ENCODE assay signal across 8 cellular contexts in the genomic region with DNA sequence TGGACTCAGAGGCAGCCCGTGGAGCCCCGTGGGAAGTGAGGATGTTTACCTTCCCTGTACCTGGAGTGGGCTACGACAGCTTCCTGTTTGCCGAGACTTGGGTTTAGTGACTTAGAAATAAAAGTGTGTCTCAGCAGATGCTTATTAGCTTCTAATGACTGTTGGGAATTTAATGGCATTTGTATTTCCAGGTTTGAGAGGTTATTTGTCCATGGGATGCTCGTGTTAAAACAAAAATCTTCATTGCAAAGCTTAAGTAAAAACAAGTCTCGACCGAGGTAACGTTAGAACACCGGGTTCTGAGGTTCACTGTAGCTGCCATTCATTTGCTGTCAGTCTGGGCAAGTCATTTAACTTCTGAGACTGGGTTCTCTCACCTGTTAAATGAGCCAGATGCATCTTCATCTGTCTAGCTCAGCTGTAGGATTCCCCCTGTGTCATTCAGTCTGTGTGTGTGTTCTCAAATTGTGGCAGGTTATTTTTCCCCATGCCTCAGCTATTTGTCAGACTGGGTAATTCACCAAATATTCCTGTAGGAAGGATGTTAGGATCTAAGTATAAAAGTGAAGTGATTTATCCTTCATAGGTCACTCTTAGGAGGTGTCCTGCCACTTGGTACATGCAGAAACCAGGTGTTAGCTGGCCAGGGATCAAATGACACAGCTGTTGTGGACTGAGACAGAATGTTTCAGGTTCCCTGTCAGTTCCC. TPM values are rescaled to one million over a fixed set of nuclear protein-coding genes. Genes with fewer than 3 reads are reported as not detected.
DNase-seq lines count a peak whose midpoint lies in the region; ATAC-seq and TF ChIP-seq lines count a peak whose summit lies in the region.

No MANE protein-coding gene starts in this region.

- peak overlapping the region; percentile 94; the same call in 1 of the 2 replicates for H2AFZ ChIP-seq in GM23338
- peak overlapping the region; percentile 89 for H2AFZ ChIP-seq in osteoblast (ENCODE audit: low read length)

- DNase-seq in EL (peak; percentile 14), GM23338 (ENCODE audit: low spot score) (peak; percentile 4), RWPE2 (ENCODE audit: low spot score) (no peak), erythroblast (lab: John Stamatoyannopoulos, UW) (peak; percentile 40 to 61), osteoblast (ENCODE audit: insufficient read length, low spot score, missing footprints) (no peak), NCI-H1436 treated with DMSO at 0.1 percent for 48 hours (lab: John Stamatoyannopoulos, UW) (no peak), NCI-H2081 treated with DMSO at 0.1 percent for 48 hours (lab: John Stamatoyannopoulos, UW) (no peak), NCI-H446 (lab: John Stamatoyannopoulos, UW) (no peak)

- peaks cover 32% of the 10 kb centered on the region for H3K36me3 Mint-ChIP-seq in GM23338 (ENCODE audit: low read depth)

- 0 out of 2 replicates have a peak overlapping the region, but pooled peaks have one; percentile 52 for H3K27ac Mint-ChIP-seq in GM23338

- H3K27me3 ChIP-seq in GM23338 (ENCODE audit: insufficient read depth) (no peaks in the 10 kb centered on the region), RWPE2 (ENCODE audit: insufficient read depth, poor library complexity, severe bottlenecking) (no peaks in the 10 kb centered on the region), osteoblast (ENCODE audit: insufficient read depth, low read length) (no peaks in the 10 kb centered on the region)

- H3K27ac ChIP-seq in GM23338 (ENCODE audit: low read depth) (no peak overlapping the region), RWPE2 (ENCODE audit: poor library complexity, severe bottlenecking) (peak overlapping the region; percentile 73), osteoblast (ENCODE audit: low read depth, low read length) (peak overlapping the region; percentile 89)

- H3K4me1 ChIP-seq in GM23338 (ENCODE audit: insufficient read depth) (no peaks in the 10 kb centered on the region; the same call in 1 of the 2 replicates), RWPE2 (ENCODE audit: insufficient read depth, poor library complexity, severe bottlenecking) (peaks cover 11% of the 10 kb centered on the region), osteoblast (ENCODE audit: insufficient read depth, low read length) (peaks cover 15% of the 10 kb centered on the region)

- no peaks in the 10 kb centered on the region for H3K27me3 Mint-ChIP-seq in GM23338 (ENCODE audit: insufficient read depth, low read depth, poor library complexity)

- H3K4me3 ChIP-seq in GM23338: peak overlapping the region; percentile 97
- peak overlapping the region; percentile 93 for H3K4me3 ChIP-seq in RWPE2 (ENCODE audit: severe bottlenecking)
- H3K4me3 ChIP-seq in osteoblast (ENCODE audit: insufficient read depth, low read length): peak overlapping the region; percentile 94

- H3K9me2 ChIP-seq in GM23338 (ENCODE audit: insufficient read depth): no peaks in the 10 kb centered on the region

- no peaks in the 10 kb centered on the region for H3F3A ChIP-seq in GM23338 (replicated peaks; ENCODE audit: low read depth)

- H3K4me3 Mint-ChIP-seq in GM23338: peak overlapping the region; percentile 87

- H3K4me2 ChIP-seq in GM23338 (peak overlapping the region; percentile 91), osteoblast (ENCODE audit: insufficient read depth, low read length) (peak overlapping the region; percentile 99)

- peaks cover 11% of the 10 kb centered on the region; the same call in 2 of the 3 replicates for H3K4me1 Mint-ChIP-seq in GM23338

- no peak for TF ChIP-seq CTCF in GM23338 (conservative IDR thresholded peaks at IDR 0.05; ENCODE audit: low read depth in 2 of 2)
- TF ChIP-seq CTCF in RWPE2 (IDR thresholded peaks at IDR 0.05; ENCODE audit: poor library complexity, severe bottlenecking): no peak
- TF ChIP-seq CTCF in osteoblast (IDR thresholded peaks at IDR 0.05; ENCODE audit: extremely low read depth, low read depth, low read length): no peak

- H3K36me3 ChIP-seq in GM23338 (ENCODE audit: insufficient read depth): peaks cover 16% of the 10 kb centered on the region; the same call in 1 of the 2 replicates
- peaks cover 45% of the 10 kb centered on the region for H3K36me3 ChIP-seq in RWPE2 (ENCODE audit: low read depth)
- peaks cover 21% of the 10 kb centered on the region for H3K36me3 ChIP-seq in osteoblast (ENCODE audit: insufficient read depth, low read length)

- H4K20me1 ChIP-seq in GM23338 (replicated peaks; ENCODE audit: insufficient read depth) (no peaks in the 10 kb centered on the region; the same call in 1 of the 2 replicates), osteoblast (ENCODE audit: insufficient read depth, low read length) (no peaks in the 10 kb centered on the region)

- H3K79me2 ChIP-seq in GM23338 (replicated peaks; ENCODE audit: insufficient read depth) (peaks cover 35% of the 10 kb centered on the region), osteoblast (ENCODE audit: insufficient read depth, low read length) (peaks cover 25% of the 10 kb centered on the region)

- peaks cover 18% of the 10 kb centered on the region for H3K9me3 Mint-ChIP-seq in GM23338

- peaks cover 3% of the 10 kb centered on the region for H3K9me3 ChIP-seq in RWPE2 (ENCODE audit: severe bottlenecking)
- no peaks in the 10 kb centered on the region for H3K9me3 ChIP-seq in osteoblast (ENCODE audit: low read depth, low read length)

- no peak for ATAC-seq in GM23338
- ATAC-seq in RWPE2 (ENCODE audit: low read depth): peak; percentile 16; the same call in 2 of the 3 replicates

- TF ChIP-seq POLR2A in erythroblast (IDR thresholded peaks at IDR 0.05; ENCODE audit: low read length): no peak

TF ChIP-seq in GM23338, 12 proteins besides CTCF, POLR2A, EP300 and RAD21 (continues in another document):
- TF ChIP-seq, protein P1, sequence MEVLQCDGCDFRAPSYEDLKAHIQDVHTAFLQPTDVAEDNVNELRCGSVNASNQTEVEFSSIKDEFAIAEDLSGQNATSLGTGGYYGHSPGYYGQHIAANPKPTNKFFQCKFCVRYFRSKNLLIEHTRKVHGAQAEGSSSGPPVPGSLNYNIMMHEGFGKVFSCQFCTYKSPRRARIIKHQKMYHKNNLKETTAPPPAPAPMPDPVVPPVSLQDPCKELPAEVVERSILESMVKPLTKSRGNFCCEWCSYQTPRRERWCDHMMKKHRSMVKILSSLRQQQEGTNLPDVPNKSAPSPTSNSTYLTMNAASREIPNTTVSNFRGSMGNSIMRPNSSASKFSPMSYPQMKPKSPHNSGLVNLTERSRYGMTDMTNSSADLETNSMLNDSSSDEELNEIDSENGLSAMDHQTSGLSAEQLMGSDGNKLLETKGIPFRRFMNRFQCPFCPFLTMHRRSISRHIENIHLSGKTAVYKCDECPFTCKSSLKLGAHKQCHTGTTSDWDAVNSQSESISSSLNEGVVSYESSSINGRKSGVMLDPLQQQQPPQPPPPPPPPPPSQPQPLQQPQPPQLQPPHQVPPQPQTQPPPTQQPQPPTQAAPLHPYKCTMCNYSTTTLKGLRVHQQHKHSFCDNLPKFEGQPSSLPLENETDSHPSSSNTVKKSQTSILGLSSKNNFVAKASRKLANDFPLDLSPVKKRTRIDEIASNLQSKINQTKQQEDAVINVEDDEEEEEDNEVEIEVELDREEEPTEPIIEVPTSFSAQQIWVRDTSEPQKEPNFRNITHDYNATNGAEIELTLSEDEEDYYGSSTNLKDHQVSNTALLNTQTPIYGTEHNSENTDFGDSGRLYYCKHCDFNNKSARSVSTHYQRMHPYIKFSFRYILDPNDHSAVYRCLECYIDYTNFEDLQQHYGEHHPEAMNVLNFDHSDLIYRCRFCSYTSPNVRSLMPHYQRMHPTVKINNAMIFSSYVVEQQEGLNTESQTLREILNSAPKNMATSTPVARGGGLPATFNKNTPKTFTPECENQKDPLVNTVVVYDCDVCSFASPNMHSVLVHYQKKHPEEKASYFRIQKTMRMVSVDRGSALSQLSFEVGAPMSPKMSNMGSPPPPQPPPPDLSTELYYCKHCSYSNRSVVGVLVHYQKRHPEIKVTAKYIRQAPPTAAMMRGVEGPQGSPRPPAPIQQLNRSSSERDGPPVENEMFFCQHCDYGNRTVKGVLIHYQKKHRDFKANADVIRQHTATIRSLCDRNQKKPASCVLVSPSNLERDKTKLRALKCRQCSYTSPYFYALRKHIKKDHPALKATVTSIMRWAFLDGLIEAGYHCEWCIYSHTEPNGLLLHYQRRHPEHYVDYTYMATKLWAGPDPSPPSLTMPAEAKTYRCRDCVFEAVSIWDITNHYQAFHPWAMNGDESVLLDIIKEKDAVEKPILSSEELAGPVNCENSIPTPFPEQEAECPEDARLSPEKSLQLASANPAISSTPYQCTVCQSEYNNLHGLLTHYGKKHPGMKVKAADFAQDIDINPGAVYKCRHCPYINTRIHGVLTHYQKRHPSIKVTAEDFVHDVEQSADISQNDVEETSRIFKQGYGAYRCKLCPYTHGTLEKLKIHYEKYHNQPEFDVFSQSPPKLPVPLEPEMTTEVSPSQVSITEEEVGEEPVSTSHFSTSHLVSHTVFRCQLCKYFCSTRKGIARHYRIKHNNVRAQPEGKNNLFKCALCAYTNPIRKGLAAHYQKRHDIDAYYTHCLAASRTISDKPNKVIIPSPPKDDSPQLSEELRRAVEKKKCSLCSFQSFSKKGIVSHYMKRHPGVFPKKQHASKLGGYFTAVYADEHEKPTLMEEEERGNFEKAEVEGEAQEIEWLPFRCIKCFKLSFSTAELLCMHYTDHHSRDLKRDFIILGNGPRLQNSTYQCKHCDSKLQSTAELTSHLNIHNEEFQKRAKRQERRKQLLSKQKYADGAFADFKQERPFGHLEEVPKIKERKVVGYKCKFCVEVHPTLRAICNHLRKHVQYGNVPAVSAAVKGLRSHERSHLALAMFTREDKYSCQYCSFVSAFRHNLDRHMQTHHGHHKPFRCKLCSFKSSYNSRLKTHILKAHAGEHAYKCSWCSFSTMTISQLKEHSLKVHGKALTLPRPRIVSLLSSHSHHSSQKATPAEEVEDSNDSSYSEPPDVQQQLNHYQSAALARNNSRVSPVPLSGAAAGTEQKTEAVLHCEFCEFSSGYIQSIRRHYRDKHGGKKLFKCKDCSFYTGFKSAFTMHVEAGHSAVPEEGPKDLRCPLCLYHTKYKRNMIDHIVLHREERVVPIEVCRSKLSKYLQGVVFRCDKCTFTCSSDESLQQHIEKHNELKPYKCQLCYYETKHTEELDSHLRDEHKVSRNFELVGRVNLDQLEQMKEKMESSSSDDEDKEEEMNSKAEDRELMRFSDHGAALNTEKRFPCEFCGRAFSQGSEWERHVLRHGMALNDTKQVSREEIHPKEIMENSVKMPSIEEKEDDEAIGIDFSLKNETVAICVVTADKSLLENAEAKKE (CRISPR knock-in tag; IDR thresholded peaks at IDR 0.05): no peak

RNA-seq across cellular contexts. Expression of a gene that starts 0.8 kb away (rescaled TPM):
- total RNA-seq in GM23338 (2014; rRNA removed; shearing (Covaris generic)): 122 and 174 TPM in 2 replicates
- 132 and 135 TPM in 2 replicates for polyA plus RNA-seq in GM23338 (2016; fragmentation: Nextera tagmentation; extraction: Ambion mirVana)
- total RNA-seq in osteoblast: 76.0 and 85.2 TPM in 2 replicates

RNA-seq across cellular contexts. Expression of a gene that starts 22.6 kb away (rescaled TPM):
- total RNA-seq in GM23338 (2014; rRNA removed; shearing (Covaris generic)): 156 TPM in 2 replicates
- polyA plus RNA-seq in GM23338 (2016; fragmentation: Nextera tagmentation; extraction: Ambion mirVana): 91.7 and 92.9 TPM in 2 replicates
- 224 and 286 TPM in 2 replicates for total RNA-seq in osteoblast

RNA-seq across cellular contexts. Expression of a gene that starts 54.9 kb away (rescaled TPM):
- 96.4 and 102 TPM in 2 replicates for total RNA-seq in GM23338 (2014; rRNA removed; shearing (Covaris generic))
- polyA plus RNA-seq in GM23338 (2016; fragmentation: Nextera tagmentation; extraction: Ambion mirVana): 90.0 and 93.1 TPM in 2 replicates
- total RNA-seq in osteoblast: 16.6 and 22.4 TPM in 2 replicates

Comparison
In these comparisons a context has a peak if more than half of its experiments do, and no peak if none do; other contexts are left out.
1. DNase-seq: peak in EL (single experiment), GM23338 (single experiment) and erythroblast (2 of 2); none in RWPE2 (single experiment), osteoblast (single experiment), NCI-H1436 treated with DMSO at 0.1 percent for 48 hours (single experiment), NCI-H2081 treated with DMSO at 0.1 percent for 48 hours (single experiment) and NCI-H446 (0 of 2).
2. Peak in every context shown above with its lines, with median percentiles within 50 percentile points of each other: H3K4me3 ChIP-seq.